ENCODE assay signal across 15 cellular contexts in genomic region chr3:185024966-185025365, GRCh38.
"Had no signal": no experiment of that assay in that cellular context is flagged by ENCODE, and none has a peak within 500 bp of the region (broad histone marks: within the 10 kb centered on the region; RNA-seq: fewer than 3 reads in every experiment).

No MANE protein-coding gene starts in this region.

- H3K4me1 ChIP-seq: spleen, testis had no signal

- H3K27me3 ChIP-seq: spleen, testis had no signal

- H3K4me3 ChIP-seq: spleen, testis had no signal

- H3K9me3 ChIP-seq: testis had no signal

- FAIRE-seq: kidney had no signal

- DNase-seq: activated CD4-positive, alpha-beta memory T cell treated with anti-CD3 and anti-CD28 coated beads for 36 hours; amniotic stem cell; dermis blood vessel endothelial cell; effector memory CD4-positive, alpha-beta T cell; foreskin fibroblast; glutamatergic neuron; kidney; occipital lobe; posterior cingulate gyrus; spleen; stimulated activated CD4-positive, alpha-beta T cell treated with anti-CD3 and anti-CD28 coated beads, Interleukin-4, amount 100 ng/mL, for 4 hours; T-helper 9 cell; testis had no signal

- H3K27ac ChIP-seq: spleen, testis had no signal

- ATAC-seq: left lobe of liver; stimulated activated memory B cell treated with anti-CD40 and anti-IgM and Interleukin-4, amounts not matched to agents 10 μg/mL and 1 μg/mL and 100 μg/mL, for 72 hours had no signal
